Comparison of ENCODE assay signal across 33 cellular contexts in genomic region chr20:56347628-56348305, GRCh38. TPM values are rescaled to one million over a fixed set of nuclear protein-coding genes. Genes with fewer than 3 reads are reported as not detected.
DNase-seq lines count a peak whose midpoint lies in the region; ATAC-seq, FAIRE-seq and TF ChIP-seq lines count a peak whose summit lies in the region.
"Had no signal": no experiment of that assay in that cellular context is flagged by ENCODE, and none has a peak within 500 bp of the region (broad histone marks: within the 10 kb centered on the region; RNA-seq: fewer than 3 reads in every experiment).

No MANE protein-coding gene starts in this region.

- peaks cover 71 to 72% of the 10 kb centered on the region in 2 donors for H3K27me3 Mint-ChIP-seq in stimulated activated naive B cell treated with anti-CD40 and anti-IgM and Interleukin-4, amounts not matched to agents 10 μg/mL and 1 μg/mL and 100 μg/mL, for 72 hours

- intact Hi-C loops in pancreas (cut with DNase I), result no loop called here

- no peak overlapping the region for H3K27ac Mint-ChIP-seq in stimulated activated naive B cell treated with anti-CD40 and anti-IgM and Interleukin-4, amounts not matched to agents 10 μg/mL and 1 μg/mL and 100 μg/mL, for 72 hours
- H3K27ac Mint-ChIP-seq: activated T-cell treated with anti-CD3 and anti-CD28 coated beads, Interleukin-2, amount 50 U/mL, for 24 hours had no signal

- DNase-seq in ELF-1 (ENCODE audit: low read depth, low spot score), result peak; percentile 65
- DNase-seq in RWPE2 (ENCODE audit: low spot score), result peak; percentile 67
- no peak for DNase-seq in pancreas
- DNase-seq in NCI-H2171 (lab: John Stamatoyannopoulos, UW), result no peak
- DNase-seq in stimulated activated naive B cell treated with anti-CD40 and anti-IgM and Interleukin-4, amounts not matched to agents 10 μg/mL and 1 μg/mL and 100 μg/mL, for 72 hours, result no peak
- no peak for DNase-seq in AG20443 (ENCODE audit: low spot score)
- DNase-seq: activated CD4-positive, alpha-beta T cell treated with anti-CD3 and anti-CD28 coated beads for 4 hours; activated gamma-delta T cell treated with Interleukin-2 at 50 U/mL for 16 hours; activated T-cell treated with anti-CD3 and anti-CD28 coated beads, Interleukin-2, amount 50 U/mL, for 24 hours; effector memory CD4-positive, alpha-beta T cell; Karpas-422; kidney; lower lobe of right lung; MV-4-11; NCI-H1694 treated with DMSO at 0.1 percent for 48 hours; NCI-H2171 treated with DMSO at 0.1 percent for 48 hours; NCI-H526; stimulated activated CD4-positive, alpha-beta T cell treated with anti-CD3 and anti-CD28 coated beads, Interleukin-1b, Interleukin-23, amount 100 ng/mL, for 48 hours; substantia nigra; upper lobe of right lung had no signal

- H3K4me3 ChIP-seq in RWPE2 (ENCODE audit: severe bottlenecking) (no peak overlapping the region), iPS-20b (ENCODE audit: low read length) (peak overlapping the region; percentile 50), pancreas (no peak overlapping the region)
- H3K4me3 ChIP-seq: breast epithelium, lower lobe of right lung, SJSA1, skin epidermis, upper lobe of right lung had no signal

- H3K36me3 ChIP-seq in RWPE2 (ENCODE audit: low read depth), result no peaks in the 10 kb centered on the region
- no peaks in the 10 kb centered on the region for H3K36me3 ChIP-seq in iPS-20b (ENCODE audit: insufficient read depth, low read depth, low read length)
- H3K36me3 ChIP-seq in pancreas, result no peaks in the 10 kb centered on the region
- H3K36me3 ChIP-seq: breast epithelium, lower lobe of right lung, neutrophil, SJSA1, upper lobe of right lung had no signal

- WGBS in pancreas, 2 donors, result 72% methylated on average over 13 of the region's 13 CpGs

- no peaks in the 10 kb centered on the region for H3K36me3 Mint-ChIP-seq in stimulated activated naive B cell treated with anti-CD40 and anti-IgM and Interleukin-4, amounts not matched to agents 10 μg/mL and 1 μg/mL and 100 μg/mL, for 72 hours

- H3K27me3 ChIP-seq in RWPE2 (ENCODE audit: insufficient read depth, poor library complexity, severe bottlenecking) (peaks cover 22% of the 10 kb centered on the region), iPS-20b (ENCODE audit: insufficient read depth, low read length) (peaks cover 81% of the 10 kb centered on the region), pancreas (peaks cover 0 to 5% (median 0%) of the 10 kb centered on the region in 4 donors)
- H3K27me3 ChIP-seq: SJSA1 had no signal

- no peaks in the 10 kb centered on the region for H3K9me3 ChIP-seq in RWPE2 (ENCODE audit: severe bottlenecking)
- no peaks in the 10 kb centered on the region for H3K9me3 ChIP-seq in iPS-20b (ENCODE audit: insufficient read depth, low read depth, low read length)
- H3K9me3 ChIP-seq in pancreas, result no peaks in the 10 kb centered on the region
- H3K9me3 ChIP-seq: breast epithelium, lower lobe of right lung, neutrophil, SJSA1, upper lobe of right lung had no signal

- TF ChIP-seq CTCF in RWPE2 (IDR thresholded peaks at IDR 0.05; ENCODE audit: poor library complexity, severe bottlenecking) (no peak), pancreas (IDR thresholded peaks at IDR 0.05) (no peak)

- H3K4me1 ChIP-seq in RWPE2 (ENCODE audit: insufficient read depth, poor library complexity, severe bottlenecking) (no peaks in the 10 kb centered on the region), iPS-20b (ENCODE audit: insufficient read depth, low read length) (peaks cover 8% of the 10 kb centered on the region; the same call in 1 of the 2 replicates), pancreas (peaks cover 6 to 19% (median 13%) of the 10 kb centered on the region in 3 donors)
- H3K4me1 ChIP-seq: breast epithelium, SJSA1 had no signal

- H3K4me3 Mint-ChIP-seq in stimulated activated naive B cell treated with anti-CD40 and anti-IgM and Interleukin-4, amounts not matched to agents 10 μg/mL and 1 μg/mL and 100 μg/mL, for 72 hours, result no peak overlapping the region
- H3K4me3 Mint-ChIP-seq: activated T-cell treated with anti-CD3 and anti-CD28 coated beads, Interleukin-2, amount 50 U/mL, for 24 hours had no signal

- H3K27ac ChIP-seq in RWPE2 (ENCODE audit: poor library complexity, severe bottlenecking), result no peak overlapping the region
- no peak overlapping the region for H3K27ac ChIP-seq in iPS-20b (ENCODE audit: low read length)
- peak overlapping the region in 3 of 4 donors; percentile 30 to 64 (median 38) for H3K27ac ChIP-seq in pancreas
- H3K27ac ChIP-seq: breast epithelium, C4-2B, lower lobe of right lung, neutrophil, SJSA1, skin epidermis, upper lobe of right lung had no signal

- H3K4me1 Mint-ChIP-seq in stimulated activated naive B cell treated with anti-CD40 and anti-IgM and Interleukin-4, amounts not matched to agents 10 μg/mL and 1 μg/mL and 100 μg/mL, for 72 hours, result no peaks in the 10 kb centered on the region

- no peaks in the 10 kb centered on the region for H3K9me3 Mint-ChIP-seq in stimulated activated naive B cell treated with anti-CD40 and anti-IgM and Interleukin-4, amounts not matched to agents 10 μg/mL and 1 μg/mL and 100 μg/mL, for 72 hours
- H3K9me3 Mint-ChIP-seq: activated T-cell treated with anti-CD3 and anti-CD28 coated beads, Interleukin-2, amount 50 U/mL, for 24 hours had no signal

- no peak for FAIRE-seq in pancreas (lab: Jason Lieb, UNC)
- FAIRE-seq: colon, frontal cortex, GM19239, kidney, RCC 7860, TTC549 had no signal

- ATAC-seq in RWPE2 (ENCODE audit: low read depth), result no peak
- peak in 1 of 4 donors; percentile 28 for ATAC-seq in pancreas
- ATAC-seq in stimulated activated naive B cell treated with anti-CD40 and anti-IgM and Interleukin-4, amounts not matched to agents 10 μg/mL and 1 μg/mL and 100 μg/mL, for 72 hours (replicated peaks), result no peak
- no peak for ATAC-seq in HG03139 (IDR thresholded peaks at IDR 0.05; ENCODE audit: unreplicated experiment)
- ATAC-seq: esophagus mucosa, lower lobe of right lung, upper lobe of right lung had no signal

- H3K9ac ChIP-seq in iPS-20b (ENCODE audit: low read depth, low read length), result no peak overlapping the region

RNA-seq across cellular contexts. Expression of gene FAM210B, which starts 11.0 kb away (rescaled TPM):
- 10 to 100 TPM; 15.3 to 28.2 (median 24.8) TPM for total RNA-seq in pancreas
- 10 to 100 TPM; 13.1 to 29.6 TPM for polyA plus RNA-seq in pancreas

RNA-seq across cellular contexts. Expression of gene AURKA, which starts 44.2 kb away (rescaled TPM):
- 1 to 10 TPM in 4 of 6 donors, under 1 TPM in 2; 0.51 to 1.9 (median 1.1) TPM for total RNA-seq in pancreas
- under 1 TPM; 0.61 to 0.80 TPM for polyA plus RNA-seq in pancreas

RNA-seq across cellular contexts. Expression of gene CSTF1, which starts 44.7 kb away (rescaled TPM):
- 10 to 100 TPM; 12.1 to 17.5 (median 16.2) TPM for total RNA-seq in pancreas
- polyA plus RNA-seq in pancreas, result 10 to 100 TPM in 1 of 2 donors, 1 to 10 TPM in 1; 4.5 to 13.0 TPM

Comparison
In these comparisons a context has a peak if more than half of its experiments do, and no peak if none do; other contexts are left out.
1. DNase-seq: peak in ELF-1 (single experiment) and RWPE2 (single experiment); none in pancreas (0 of 6), NCI-H2171 (single experiment), stimulated activated naive B cell treated with anti-CD40 and anti-IgM and Interleukin-4, amounts not matched to agents 10 μg/mL and 1 μg/mL and 100 μg/mL, for 72 hours (single experiment) and AG20443 (single experiment).
2. H3K27ac ChIP-seq: peak in pancreas (3 of 4); none in RWPE2 (single experiment) and iPS-20b (single experiment).